ENCODE assay signal across 9 cellular contexts in the genomic region with DNA sequence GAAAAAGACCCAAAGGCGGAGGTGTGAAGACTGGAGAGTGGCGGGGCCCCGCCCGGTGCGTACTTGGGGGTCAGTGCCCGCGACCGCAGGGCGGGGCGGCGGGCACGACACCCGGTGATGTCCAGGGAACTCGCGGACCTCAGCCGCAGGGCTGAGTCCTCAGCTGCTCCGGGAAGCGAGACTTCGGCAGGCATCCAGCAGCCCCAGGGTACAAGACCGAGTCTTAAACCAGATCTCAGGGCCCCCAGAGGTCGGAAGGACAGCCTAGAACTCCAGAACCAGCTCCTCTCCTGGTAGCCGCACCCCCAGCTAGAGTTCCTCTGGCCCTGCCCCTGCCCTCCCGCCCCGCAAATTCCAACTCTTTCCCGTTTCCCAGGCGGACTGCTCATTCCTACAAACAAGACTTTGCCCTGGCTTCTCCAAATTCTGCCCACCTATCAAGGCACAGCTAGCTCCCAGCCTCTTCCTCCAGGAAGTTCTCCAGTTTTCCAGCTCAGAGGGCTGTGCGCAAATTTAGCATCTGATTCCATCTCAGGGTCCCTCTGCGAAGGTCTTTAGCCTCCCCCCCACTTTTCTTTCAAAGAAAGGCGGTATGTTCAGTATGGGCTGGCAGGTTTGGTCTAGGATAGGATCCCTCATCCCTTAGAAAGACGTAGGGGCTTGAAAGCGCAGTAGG. TPM values are rescaled to one million over a fixed set of nuclear protein-coding genes. Genes with fewer than 3 reads are reported as not detected.
A peak's percentile ranks its signal among the peaks of the same experiment; 100 is the strongest.
DNase-seq lines count a peak whose midpoint lies in the region; TF ChIP-seq lines count a peak whose summit lies in the region.
"Had no signal": no experiment of that assay in that cellular context is flagged by ENCODE, and none has a peak within 500 bp of the region (broad histone marks: within the 10 kb centered on the region; RNA-seq: fewer than 3 reads in every experiment).

No MANE protein-coding gene starts in this region.

- no peaks in the 10 kb centered on the region for H3K27me3 ChIP-seq in prostate gland (replicated peaks; ENCODE audit: insufficient read depth)

- peaks cover 9% of the 10 kb centered on the region for H3K4me1 ChIP-seq in prostate gland (replicated peaks)

- peak overlapping the region; percentile 66 for H3K4me3 ChIP-seq in WI38 (ENCODE audit: low read depth, low read length)
- peak overlapping the region; percentile 45 to 81 for H3K4me3 ChIP-seq in foreskin fibroblast (ENCODE audit: low read depth in 1 of 2, low read length in 2 of 2)
- peak overlapping the region; percentile 11 to 49 for H3K4me3 ChIP-seq in prostate gland

- intact Hi-C loops in prostate gland (cut with DNase I) = loop anchor here (5.0 to 10.0 kb wide), 3 partner anchors 89 to 402 kb away; no protein-coding TSS in a partner anchor

- TF ChIP-seq CTCF in WI38 (IDR thresholded peaks at IDR 0.05; ENCODE audit: low read depth, low read length) = no peak
- TF ChIP-seq CTCF in foreskin fibroblast (IDR thresholded peaks at IDR 0.05; ENCODE audit: low read depth, low read length) = no peak
- no peak for TF ChIP-seq CTCF in prostate gland (IDR thresholded peaks at IDR 0.05)

- no peak for TF ChIP-seq POLR2A in prostate gland (IDR thresholded peaks at IDR 0.05)

- H3K36me3 ChIP-seq in prostate gland = no peaks in the 10 kb centered on the region

- 5% methylated on average over 31 of the region's 31 CpGs for WGBS in prostate gland

- peak overlapping the region; percentile 62 to 67 for H3K27ac ChIP-seq in prostate gland

- DNase-seq in SIG-M5 treated with dmso at 0.1 percent for 504 hours (lab: John Stamatoyannopoulos, UW; ENCODE audit: unreplicated experiment) (peak; percentile 34), SIG-M5 (lab: John Stamatoyannopoulos, UW) (no peak), foreskin fibroblast (peak in 1 of 2 donors; percentile 58), prostate gland (ENCODE audit: low spot score) (no peak), activated gamma-delta T cell (lab: John Stamatoyannopoulos, UW) (no peak), NCI-H1092 (lab: John Stamatoyannopoulos, UW) (no peak), NCI-H774 (lab: John Stamatoyannopoulos, UW) (no peak)

- no peaks in the 10 kb centered on the region for H3K9me3 ChIP-seq in prostate gland

RNA-seq across cellular contexts. Expression of a gene that starts 26.0 kb away (rescaled TPM):
- total RNA-seq in prostate gland = not detected
- total RNA-seq: subcutaneous adipose tissue had no signal

RNA-seq across cellular contexts. Expression of a gene that starts 37.7 kb away (rescaled TPM):
- total RNA-seq in prostate gland = 10 to 100 TPM; 12.5 to 36.6 TPM

RNA-seq across cellular contexts. Expression of a gene that starts 56.7 kb away (rescaled TPM):
- 10 to 100 TPM; 21.4 to 26.3 TPM for total RNA-seq in prostate gland

RNA-seq across cellular contexts. Expression of a gene that starts 57.8 kb away (rescaled TPM):
- total RNA-seq in prostate gland = 100 to 1,000 TPM; 206 to 242 TPM
